In the genomic region with DNA sequence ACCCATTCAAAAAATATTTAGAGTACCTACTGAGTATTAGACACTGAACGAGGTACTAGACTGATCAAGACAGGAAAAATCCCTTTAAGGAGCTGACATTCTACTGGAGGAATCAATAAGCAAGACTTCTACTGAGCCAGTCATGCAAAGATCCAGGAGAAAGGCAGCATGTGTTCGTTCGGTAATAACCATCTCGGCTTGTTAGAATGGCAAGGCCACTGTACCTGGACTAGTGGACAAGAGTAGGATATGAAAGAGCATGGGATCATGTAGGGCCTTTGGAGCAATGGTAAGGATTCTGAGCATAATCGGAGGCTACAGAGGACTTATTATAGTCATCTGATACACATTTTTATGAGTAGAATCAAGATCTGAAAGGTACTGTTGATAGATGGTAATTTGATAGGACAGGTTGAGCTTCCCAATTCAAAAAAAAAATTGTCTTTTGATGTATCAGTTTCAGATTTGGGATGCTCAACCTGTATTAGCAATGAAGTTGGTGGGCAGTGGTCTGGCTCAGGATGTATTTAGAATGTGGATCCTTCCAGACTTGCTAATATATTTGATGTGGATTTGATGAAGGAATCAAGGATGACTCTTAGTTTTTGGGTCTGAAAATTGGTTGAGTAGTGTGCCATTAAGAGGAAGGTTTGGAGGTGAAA, we compare ENCODE assay signal across 9 cellular contexts. TPM values are rescaled to one million over a fixed set of nuclear protein-coding genes. Genes with fewer than 3 reads are reported as not detected.
DNase-seq lines count a peak whose midpoint lies in the region; ATAC-seq, FAIRE-seq and TF ChIP-seq lines count a peak whose summit lies in the region.
"Had no signal": no experiment of that assay in that cellular context is flagged by ENCODE, and none has a peak within 500 bp of the region (broad histone marks: within the 10 kb centered on the region; RNA-seq: fewer than 3 reads in every experiment).

No MANE protein-coding gene starts in this region.

- H2AFZ ChIP-seq in GM12878 (ENCODE audit: control insufficient read depth, low read depth, low read length) (no peak overlapping the region), neuron (ENCODE audit: low read depth, low read length) (no peak overlapping the region)

- no peak for TF ChIP-seq POLR2A in GM12878 (IDR thresholded peaks at IDR 0.05; ENCODE audit: low read depth, low read length)

- H4K20me1 ChIP-seq in GM12878 (ENCODE audit: control insufficient read depth, insufficient read depth), result no peaks in the 10 kb centered on the region

- no peak for TF ChIP-seq RAD21 in GM12878 (IDR thresholded peaks at IDR 0.05; ENCODE audit: insufficient read depth, low read depth, low read length)

- DNase-seq in ELR (ENCODE audit: low read depth) (peak; percentile 14), MG63 (no peak), GM12878 (ENCODE audit: low read depth, low spot score) (no peak), A172 (ENCODE audit: low spot score) (no peak), NCI-H510A (lab: John Stamatoyannopoulos, UW) (no peak)
- no peak for DNase-seq in stimulated activated CD4-positive, alpha-beta T cell treated with anti-CD3 and anti-CD28 coated beads, Interleukin-15, amount 100 ng/mL, for 24 hours
- DNase-seq: hippocampal formation had no signal

- 10% methylated on average over 5 of the region's 5 CpGs for WGBS in GM12878 (ENCODE audit: insufficient coverage, insufficient replicate concordance, low lambda C conversion rate, missing lambda C conversion rate)

- H3K27me3 ChIP-seq in MG63 (no peaks in the 10 kb centered on the region), GM12878 (replicated peaks in 1 of 2; ENCODE audit: control insufficient read depth in 2 of 2, insufficient read depth in 2 of 2, low read length in 1 of 2) (no peaks in the 10 kb centered on the region), neuron (ENCODE audit: insufficient read depth, low read length) (no peaks in the 10 kb centered on the region)

- in situ Hi-C loops in GM12878 (cut with MboI), result no loop called here

- RAD21 ChIA-PET in GM12878 (lab: Charles Lee; ENCODE audit: unreplicated experiment), result interaction anchor here (1.0 to 4.1 kb wide), 8 partner anchors 10 to 205 kb away, joined by 3 to 44 read pairs (median 9); no protein-coding TSS in a partner anchor

- H3K4me2 ChIP-seq in GM12878 (ENCODE audit: control insufficient read depth, insufficient read depth), result peak overlapping the region; percentile 36

- FAIRE-seq in GM12878 (lab: Jason Lieb, UNC), result no peak

- peak overlapping the region; percentile 62 for H3K4me3 ChIP-seq in MG63
- peak overlapping the region; percentile 59 for H3K4me3 ChIP-seq in GM12878
- H3K4me3 ChIP-seq in neuron (ENCODE audit: low read length), result peak overlapping the region; percentile 21

- CTCF ChIA-PET in GM12878 (lab: Yijun Ruan, JAX), result interaction anchor here (0.6 to 7.9 kb wide), 9 partner anchors 12 to 205 kb away, joined by 3 to 98 read pairs (median 6); a partner anchor contains a TSS

- TF ChIP-seq CTCF in GM12878 (IDR thresholded peaks at IDR 0.05 in 2 of 3, conservative IDR thresholded peaks at IDR 0.05 in 1 of 3; ENCODE audit: control insufficient read depth in 2 of 3, extremely low read depth in 1 of 3, insufficient read depth in 1 of 3, low read depth in 3 of 3, low read length in 3 of 3), result no peak

- no TSS peak for BruUV-seq in GM12878 (replicated peaks; lab: Mats Ljungman, UMichigan)

- H3K36me3 ChIP-seq in MG63 (peaks cover 62% of the 10 kb centered on the region), GM12878 (ENCODE audit: control insufficient read depth in 2 of 2, insufficient read depth in 2 of 2, low read length in 1 of 2) (peaks cover 0 to 12% of the 10 kb centered on the region in 2 experiments; a peak in 3 of 4 replicates), neuron (ENCODE audit: insufficient read depth, low read length) (peaks cover 51% of the 10 kb centered on the region)

- POLR2A ChIA-PET in GM12878 (lab: Charles Lee), result interaction anchor here (0.5 to 14.7 kb wide), 4 partner anchors 19 to 382 kb away, joined by 3 to 350 read pairs (median 29); a partner anchor contains a TSS

- no peak overlapping the region for H3K9ac ChIP-seq in GM12878 (ENCODE audit: control insufficient read depth, insufficient read depth, low read length)

- intact Hi-C loops in GM12878 (cut with micrococcal nuclease; ENCODE audit: unreplicated experiment), result loop anchor here (10.0 kb wide), 3 partner anchors 107 to 513 kb away; a partner anchor contains a TSS

- SMC1A ChIA-PET in GM12878 (lab: Charles Lee; ENCODE audit: uncharacterized antibody, unreplicated experiment), result interaction anchor here (0.9 to 16.8 kb wide), 8 partner anchors 10 to 208 kb away, joined by 3 to 360 read pairs (median 9); a partner anchor contains a TSS

- H3K9me3 ChIP-seq in MG63 (no peaks in the 10 kb centered on the region), GM12878 (replicated peaks; ENCODE audit: control insufficient read depth, insufficient read depth, low read length) (peaks cover 3% of the 10 kb centered on the region; the same call in 1 of the 3 replicates), neuron (ENCODE audit: low read length) (no peaks in the 10 kb centered on the region)

- peak overlapping the region; percentile 99; the same call in 1 of the 2 replicates for H3K27ac ChIP-seq in GM12878 (ENCODE audit: control insufficient read depth, insufficient read depth)

- peaks cover 61% of the 10 kb centered on the region for H3K79me2 ChIP-seq in GM12878 (ENCODE audit: control insufficient read depth, insufficient read depth, low read length)

- no peak for TF ChIP-seq EP300 in GM12878 (IDR thresholded peaks at IDR 0.05; ENCODE audit: borderline replicate concordance in 1 of 2, control insufficient read depth in 1 of 2, low read depth in 2 of 2, low read length in 2 of 2)

- H3K4me1 ChIP-seq in GM12878 (ENCODE audit: control insufficient read depth, insufficient read depth, low read length), result peaks cover 4% of the 10 kb centered on the region
- peaks cover 20% of the 10 kb centered on the region for H3K4me1 ChIP-seq in neuron (ENCODE audit: insufficient read depth, low read length)

- ATAC-seq in GM12878 (no peak), GM18519 (IDR thresholded peaks at IDR 0.05; ENCODE audit: low FRiP score, unreplicated experiment) (no peak)

TF ChIP-seq in GM12878, 131 proteins besides CTCF, POLR2A, EP300 and RAD21 (continues in another document):
- TF ChIP-seq, protein P1, sequence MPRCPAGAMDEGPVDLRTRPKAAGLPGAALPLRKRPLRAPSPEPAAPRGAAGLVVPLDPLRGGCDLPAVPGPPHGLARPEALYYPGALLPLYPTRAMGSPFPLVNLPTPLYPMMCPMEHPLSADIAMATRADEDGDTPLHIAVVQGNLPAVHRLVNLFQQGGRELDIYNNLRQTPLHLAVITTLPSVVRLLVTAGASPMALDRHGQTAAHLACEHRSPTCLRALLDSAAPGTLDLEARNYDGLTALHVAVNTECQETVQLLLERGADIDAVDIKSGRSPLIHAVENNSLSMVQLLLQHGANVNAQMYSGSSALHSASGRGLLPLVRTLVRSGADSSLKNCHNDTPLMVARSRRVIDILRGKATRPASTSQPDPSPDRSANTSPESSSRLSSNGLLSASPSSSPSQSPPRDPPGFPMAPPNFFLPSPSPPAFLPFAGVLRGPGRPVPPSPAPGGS (IDR thresholded peaks at IDR 0.05; ENCODE audit: borderline replicate concordance, insufficient read depth, low read depth, low read length, poor library complexity, severe bottlenecking), result peak; percentile 5
- TF ChIP-seq POLR2AphosphoS2 (IDR thresholded peaks at IDR 0.05; ENCODE audit: low read depth, low read length) (peak; percentile 75; the same call in 1 of the 2 replicates), IKZF2 (IDR thresholded peaks at IDR 0.05) (0 out of 4 replicates have a peak, but pooled peaks of 1 of the 2 experiments have one; percentile 8), NRF1 (conservative IDR thresholded peaks at IDR 0.05; ENCODE audit: low read depth, low read length) (no peak)

RNA-seq across cellular contexts. Expression of a gene that starts 2.3 kb away (rescaled TPM):
- total RNA-seq in MG63 (2014; rRNA removed; shearing (Covaris generic); ENCODE audit: low replicate concordance), result 33.0 and 47.3 TPM in 2 replicates
- total RNA-seq in GM12878 (2013; cell fraction: nucleolus; rRNA removed), result 28.5 and 29.0 TPM in 2 replicates
- 22.8 and 25.9 TPM in 2 replicates for total RNA-seq in GM12878 (2014; rRNA removed)
- 31.6 and 40.4 TPM in 2 replicates for total RNA-seq in GM12878 (2014; rRNA removed; fragmentation: Illumina TruSeq; extraction: Trizol)
- total RNA-seq in GM12878 (2021), result 22.1 and 28.4 TPM in 2 replicates
- polyA plus RNA-seq in GM12878 (2011; ENCODE audit: low read depth), result 11.9 TPM
- polyA plus RNA-seq in GM12878 (2011; rRNA removed), result 36.7 and 75.5 TPM in 2 replicates
- polyA plus RNA-seq in GM12878 (2011; cell fraction: cytosol; rRNA removed), result 12.9 and 14.4 TPM in 2 replicates
- 17.8 and 18.8 TPM in 2 replicates for polyA plus RNA-seq in GM12878 (2011; cell fraction: nucleus; rRNA removed)
- polyA plus RNA-seq in GM12878 (2012), result 35.9 and 36.7 TPM in 2 replicates
- 54.4 and 54.9 TPM in 2 replicates for polyA plus RNA-seq in GM12878 (2014; fragmentation: Illumina TruSeq; extraction: Trizol)
- polyA plus RNA-seq in GM12878 (2014; fragmentation: Nextera tagmentation; extraction: Ambion mirVana), result 10 to 100 TPM; 91.9 to 95.3 TPM
- 38.0 and 51.0 TPM in 2 replicates for polyA plus RNA-seq in GM12878 (2014; rRNA removed)
- polyA plus RNA-seq in GM12878 (2016; fragmentation: Nextera tagmentation; extraction: Ambion mirVana), result 100 to 1,000 TPM; 112 TPM
- polyA minus RNA-seq in GM12878 (2011; rRNA and poly(A)+ RNA removed), result 8.3 and 11.3 TPM in 2 replicates
- polyA minus RNA-seq in GM12878 (2011; cell fraction: cytosol; rRNA and poly(A)+ RNA removed), result 2.5 and 3.8 TPM in 2 replicates
- 16.2 and 22.1 TPM in 2 replicates for polyA minus RNA-seq in GM12878 (2011; cell fraction: nucleus; rRNA and poly(A)+ RNA removed)
- 71.6 and 76.1 TPM in 2 replicates for total RNA-seq in A172 (2014; rRNA removed; shearing (Covaris generic))

RNA-seq across cellular contexts. Expression of a gene that starts 26.6 kb away (rescaled TPM):
- total RNA-seq in MG63 (2014; rRNA removed; shearing (Covaris generic); ENCODE audit: low replicate concordance), result 173 and 393 TPM in 2 replicates
- 817 and 826 TPM in 2 replicates for total RNA-seq in GM12878 (2013; cell fraction: nucleolus; rRNA removed)
- 377 and 402 TPM in 2 replicates for total RNA-seq in GM12878 (2014; rRNA removed)
- total RNA-seq in GM12878 (2014; rRNA removed; fragmentation: Illumina TruSeq; extraction: Trizol), result 443 and 460 TPM in 2 replicates
- total RNA-seq in GM12878 (2021), result 431 and 461 TPM in 2 replicates
- 171 TPM for polyA plus RNA-seq in GM12878 (2011; ENCODE audit: low read depth)
- 327 and 513 TPM in 2 replicates for polyA plus RNA-seq in GM12878 (2011; rRNA removed)
- 120 TPM in 2 replicates for polyA plus RNA-seq in GM12878 (2011; cell fraction: cytosol; rRNA removed)
- 211 and 351 TPM in 2 replicates for polyA plus RNA-seq in GM12878 (2011; cell fraction: nucleus; rRNA removed)
- 234 TPM in 2 replicates for polyA plus RNA-seq in GM12878 (2012)
- 569 and 704 TPM in 2 replicates for polyA plus RNA-seq in GM12878 (2014; fragmentation: Illumina TruSeq; extraction: Trizol)
- polyA plus RNA-seq in GM12878 (2014; fragmentation: Nextera tagmentation; extraction: Ambion mirVana), result 100 to 1,000 TPM; 163 to 201 TPM
- 331 and 358 TPM in 2 replicates for polyA plus RNA-seq in GM12878 (2014; rRNA removed)
- polyA plus RNA-seq in GM12878 (2016; fragmentation: Nextera tagmentation; extraction: Ambion mirVana), result 100 to 1,000 TPM; 439 to 514 TPM
- polyA minus RNA-seq in GM12878 (2011; rRNA and poly(A)+ RNA removed), result 237 and 306 TPM in 2 replicates
- 125 and 176 TPM in 2 replicates for polyA minus RNA-seq in GM12878 (2011; cell fraction: cytosol; rRNA and poly(A)+ RNA removed)
- 88.7 and 155 TPM in 2 replicates for polyA minus RNA-seq in GM12878 (2011; cell fraction: nucleus; rRNA and poly(A)+ RNA removed)
- total RNA-seq in A172 (2014; rRNA removed; shearing (Covaris generic)), result 520 and 628 TPM in 2 replicates
